17 cellular contexts compared by ENCODE assay signal in genomic region chr11:75334976-75335375, GRCh38. TPM values are rescaled to one million over a fixed set of nuclear protein-coding genes. Genes with fewer than 3 reads are reported as not detected.
A peak's percentile ranks its signal among the peaks of the same experiment; 100 is the strongest.
DNase-seq lines count a peak whose midpoint lies in the region; ATAC-seq and TF ChIP-seq lines count a peak whose summit lies in the region.
"Had no signal": no experiment of that assay in that cellular context is flagged by ENCODE, and none has a peak within 500 bp of the region (broad histone marks: within the 10 kb centered on the region; RNA-seq: fewer than 3 reads in every experiment).

No MANE protein-coding gene starts in this region.

- H3K9ac ChIP-seq in muscle layer of colon (ENCODE audit: low read length) = no peak overlapping the region

- 79 to 80% methylated on average over 9 to 10 of the region's 11 CpGs for WGBS in upper lobe of left lung, 2 donors

- no peak for ATAC-seq in Right ventricle myocardium inferior
- no peak for ATAC-seq in upper lobe of left lung (ENCODE audit: low FRiP score in 2 of 2)
- ATAC-seq in HG03045 (IDR thresholded peaks at IDR 0.05; ENCODE audit: unreplicated experiment) = no peak
- ATAC-seq: SK-N-SH treated with all-trans-retinoic acid at 6 μM for 48 hours had no signal

- no peak for TF ChIP-seq EP300 in upper lobe of left lung (IDR thresholded peaks at IDR 0.05)

- peak overlapping the region; percentile 27 for H3K27ac ChIP-seq in left ventricle myocardium inferior (replicated peaks)
- peak overlapping the region in 30 of 59 donors; percentile 0 to 92 (median 32) for H3K27ac ChIP-seq in dorsolateral prefrontal cortex
- H3K27ac ChIP-seq in muscle layer of colon (ENCODE audit: low read depth, low read length) = peak overlapping the region; percentile 93
- H3K27ac ChIP-seq in upper lobe of left lung = peak overlapping the region in 3 of 4 donors; percentile 8 to 97 (median 95)

- TF ChIP-seq CTCF in left ventricle myocardium inferior (IDR thresholded peaks at IDR 0.05; ENCODE audit: borderline replicate concordance) = no peak
- no peak for TF ChIP-seq CTCF in dorsolateral prefrontal cortex (IDR thresholded peaks at IDR 0.05 in 54 of 56, conservative IDR thresholded peaks at IDR 0.05 in 2 of 56; ENCODE audit: low read depth in 1 of 56, partially characterized antibody in 56 of 56)
- no peak for TF ChIP-seq CTCF in upper lobe of left lung (IDR thresholded peaks at IDR 0.05)

- H3K27me3 ChIP-seq in left ventricle myocardium inferior (ENCODE audit: low read depth) (no peaks in the 10 kb centered on the region), dorsolateral prefrontal cortex (no peaks in the 10 kb centered on the region), muscle layer of colon (ENCODE audit: control insufficient read depth in 1 of 2, insufficient read depth in 2 of 2, low read length in 2 of 2) (no peaks in the 10 kb centered on the region), upper lobe of left lung (no peaks in the 10 kb centered on the region)
- H3K27me3 ChIP-seq: uterus had no signal

- DNase-seq in left ventricle myocardium inferior (no peak), Right ventricle myocardium inferior (ENCODE audit: missing footprints) (no peak), dorsolateral prefrontal cortex (no peak), upper lobe of left lung (no peak), DMS79 (lab: John Stamatoyannopoulos, UW) (no peak), NOMO-1 treated with DMSO at 0.1 percent for 48 hours (lab: John Stamatoyannopoulos, UW; ENCODE audit: unreplicated experiment) (no peak)
- DNase-seq: activated B cell treated with CpG ODN at 0.5 μM for 24 hours; GOT3; kidney glomerular epithelial cell; NCI-H1092; NCI-H226; stimulated activated CD4-positive, alpha-beta T cell treated with anti-CD3 and anti-CD28 coated beads, Interleukin-2, amount 100 ng/mL, for 48 hours; uterus had no signal

- H3K4me1 ChIP-seq in left ventricle myocardium inferior (peaks cover 76% of the 10 kb centered on the region), muscle layer of colon (ENCODE audit: insufficient read depth, low read length) (peaks cover 87% of the 10 kb centered on the region), upper lobe of left lung (peaks cover 92 to 100% (median 96%) of the 10 kb centered on the region in 4 donors)

- no peak for TF ChIP-seq POLR2A in upper lobe of left lung (IDR thresholded peaks at IDR 0.05)

- H3K36me3 ChIP-seq in left ventricle myocardium inferior (no peaks in the 10 kb centered on the region), muscle layer of colon (ENCODE audit: insufficient read depth, low read length) (no peaks in the 10 kb centered on the region), upper lobe of left lung (no peaks in the 10 kb centered on the region)
- H3K36me3 ChIP-seq: uterus had no signal

- H3K9me3 ChIP-seq in left ventricle myocardium inferior (replicated peaks) (no peaks in the 10 kb centered on the region), muscle layer of colon (ENCODE audit: low read length) (no peaks in the 10 kb centered on the region), upper lobe of left lung (no peaks in the 10 kb centered on the region)
- H3K9me3 ChIP-seq: uterus had no signal

- H3K4me3 ChIP-seq in left ventricle myocardium inferior (no peak overlapping the region), dorsolateral prefrontal cortex (no peak overlapping the region), muscle layer of colon (ENCODE audit: low read depth in 1 of 2, low read length in 2 of 2) (no peak overlapping the region), upper lobe of left lung (no peak overlapping the region)
- H3K4me3 ChIP-seq: uterus had no signal

- intact Hi-C loops in left ventricle myocardium inferior (cut with micrococcal nuclease) = loop anchor here (10.0 kb wide), 1 partner anchor 50 kb away; no protein-coding TSS in a partner anchor
- intact Hi-C loops in Right ventricle myocardium inferior (cut with DNase I) = no loop called here
- intact Hi-C loops in dorsolateral prefrontal cortex (cut with DNase I) = loop anchor here in 1 of 2 donors (10.0 kb wide), 1 partner anchor 50 kb away; no protein-coding TSS in a partner anchor

RNA-seq across cellular contexts. Expression of gene ARRB1, which starts 16.5 kb away (rescaled TPM):
- 25.9 TPM for total RNA-seq in left ventricle myocardium inferior
- total RNA-seq in Right ventricle myocardium inferior = 30.3 TPM
- 100 to 1,000 TPM; 117 to 225 (median 167) TPM for total RNA-seq in dorsolateral prefrontal cortex
- 100 to 1,000 TPM; 119 to 235 (median 170) TPM for total RNA-seq in upper lobe of left lung
- total RNA-seq: OCI-LY7 had no signal

Comparison
In these comparisons a context has a peak if more than half of its experiments do, and no peak if none do; other contexts are left out.
1. H3K27ac ChIP-seq: peak in every context shown above with its lines; median percentile 95 in upper lobe of left lung; 93 in muscle layer of colon; 32 in dorsolateral prefrontal cortex; 27 in left ventricle myocardium inferior.